ENCODE assay signal across 9 cellular contexts in the genomic region with DNA sequence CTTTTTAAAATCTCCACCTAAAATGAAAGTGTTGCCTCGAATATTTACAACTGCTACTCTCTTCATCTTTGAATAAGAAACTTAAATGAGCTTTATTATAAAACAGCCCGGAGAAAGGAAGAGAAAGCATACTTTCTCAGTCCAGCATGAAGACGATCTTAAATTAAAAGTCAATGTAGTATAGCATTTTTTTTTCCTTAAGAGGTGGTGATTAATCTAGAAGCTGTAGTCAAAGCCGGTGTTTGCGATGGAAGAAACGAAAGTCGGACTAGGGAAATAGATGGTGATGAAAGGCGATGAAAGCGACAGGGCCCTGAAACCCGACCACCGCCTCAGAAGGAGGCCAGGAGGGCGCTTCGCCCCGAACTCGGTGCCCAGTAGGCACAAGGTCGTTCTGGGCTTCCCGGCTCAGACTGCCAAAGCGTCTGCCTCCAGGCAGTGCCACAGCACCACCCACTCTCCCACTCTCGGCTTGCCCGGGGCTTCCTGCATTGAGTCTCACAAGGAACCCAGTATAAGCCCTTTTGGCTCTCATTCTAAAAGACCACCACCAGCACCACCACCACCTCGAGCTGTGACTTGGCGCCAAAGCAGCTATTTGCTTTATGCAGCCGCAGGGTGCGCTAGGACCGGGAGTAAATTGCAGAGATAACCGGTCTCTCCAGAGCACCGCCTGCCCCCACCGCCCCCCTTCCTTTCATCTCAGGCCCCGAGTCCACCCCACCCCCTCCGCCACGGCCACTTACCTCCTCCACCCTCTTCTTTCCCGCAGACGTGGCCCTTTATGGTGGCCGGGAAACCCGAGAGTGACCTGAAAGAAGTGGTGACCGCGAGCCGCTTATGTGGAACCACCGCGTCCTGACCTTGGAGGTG. TPM values are rescaled to one million over a fixed set of nuclear protein-coding genes. Genes with fewer than 3 reads are reported as not detected.
A peak's percentile ranks its signal among the peaks of the same experiment; 100 is the strongest.
DNase-seq lines count a peak whose midpoint lies in the region; ATAC-seq and TF ChIP-seq lines count a peak whose summit lies in the region.
"Had no signal": no experiment of that assay in that cellular context is flagged by ENCODE, and none has a peak within 500 bp of the region (broad histone marks: within the 10 kb centered on the region; RNA-seq: fewer than 3 reads in every experiment).

No MANE protein-coding gene starts in this region.

- H3K4me3 ChIP-seq in vagina: peak overlapping the region; percentile 54 to 55

- no peaks in the 10 kb centered on the region for H3K36me3 ChIP-seq in vagina

- no peaks in the 10 kb centered on the region for H3K36me3 Mint-ChIP-seq in effector memory CD8-positive, alpha-beta T cell (ENCODE audit: insufficient read depth)

- no peak overlapping the region for H3K27ac Mint-ChIP-seq in effector memory CD8-positive, alpha-beta T cell

- intact Hi-C loops in vagina (cut with DNase I): loop anchor here (10.0 kb wide), 2 partner anchors 126 to 1946 kb away; no protein-coding TSS in a partner anchor

- peak overlapping the region; percentile 68 to 73 for H3K4me3 Mint-ChIP-seq in effector memory CD8-positive, alpha-beta T cell

- H3K4me1 ChIP-seq in vagina: peaks cover 41% of the 10 kb centered on the region

- peak; percentile 65 for ATAC-seq in SK-N-SH treated with all-trans-retinoic acid at 6 μM for 48 hours
- peak; percentile 48 for ATAC-seq in effector memory CD8-positive, alpha-beta T cell (replicated peaks)

- DNase-seq in NCI-H2081 (lab: John Stamatoyannopoulos, UW) (peak; percentile 36 to 57), NCI-H2081 treated with DMSO at 0.1 percent for 48 hours (lab: John Stamatoyannopoulos, UW) (no peak), mucosa of gallbladder (ENCODE audit: low spot score) (peak; percentile 20), vagina (ENCODE audit: extremely low spot score in 2 of 2) (no peak), NCI-H1436 (lab: John Stamatoyannopoulos, UW) (no peak), NCI-H446 treated with DMSO at 0.1 percent for 48 hours (lab: John Stamatoyannopoulos, UW) (no peak)
- no peak for DNase-seq in effector memory CD8-positive, alpha-beta T cell

- no peak for TF ChIP-seq CTCF in vagina (IDR thresholded peaks at IDR 0.05)

- H3K9me3 Mint-ChIP-seq in effector memory CD8-positive, alpha-beta T cell: no peaks in the 10 kb centered on the region

- no peak for TF ChIP-seq POLR2A in vagina (IDR thresholded peaks at IDR 0.05)

- H3K27me3 ChIP-seq in vagina: peaks cover 9% of the 10 kb centered on the region

- peaks cover 16 to 28% of the 10 kb centered on the region in 2 donors for H3K4me1 Mint-ChIP-seq in effector memory CD8-positive, alpha-beta T cell (ENCODE audit: low read depth in 2 of 2)

- peaks cover 91 to 97% of the 10 kb centered on the region in 2 donors for H3K27me3 Mint-ChIP-seq in effector memory CD8-positive, alpha-beta T cell

- peak overlapping the region; percentile 86 for H3K27ac ChIP-seq in vagina
- H3K27ac ChIP-seq: C4-2B had no signal

- H3K9me3 ChIP-seq in vagina: no peaks in the 10 kb centered on the region

TF ChIP-seq in SK-N-SH treated with all-trans-retinoic acid at 6 μM for 48 hours, 23 proteins besides CTCF, POLR2A, EP300 and RAD21:
- TF ChIP-seq, protein P1, sequence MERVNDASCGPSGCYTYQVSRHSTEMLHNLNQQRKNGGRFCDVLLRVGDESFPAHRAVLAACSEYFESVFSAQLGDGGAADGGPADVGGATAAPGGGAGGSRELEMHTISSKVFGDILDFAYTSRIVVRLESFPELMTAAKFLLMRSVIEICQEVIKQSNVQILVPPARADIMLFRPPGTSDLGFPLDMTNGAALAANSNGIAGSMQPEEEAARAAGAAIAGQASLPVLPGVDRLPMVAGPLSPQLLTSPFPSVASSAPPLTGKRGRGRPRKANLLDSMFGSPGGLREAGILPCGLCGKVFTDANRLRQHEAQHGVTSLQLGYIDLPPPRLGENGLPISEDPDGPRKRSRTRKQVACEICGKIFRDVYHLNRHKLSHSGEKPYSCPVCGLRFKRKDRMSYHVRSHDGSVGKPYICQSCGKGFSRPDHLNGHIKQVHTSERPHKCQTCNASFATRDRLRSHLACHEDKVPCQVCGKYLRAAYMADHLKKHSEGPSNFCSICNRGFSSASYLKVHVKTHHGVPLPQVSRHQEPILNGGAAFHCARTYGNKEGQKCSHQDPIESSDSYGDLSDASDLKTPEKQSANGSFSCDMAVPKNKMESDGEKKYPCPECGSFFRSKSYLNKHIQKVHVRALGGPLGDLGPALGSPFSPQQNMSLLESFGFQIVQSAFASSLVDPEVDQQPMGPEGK (CRISPR knock-in tag; IDR thresholded peaks at IDR 0.05; ENCODE audit: borderline replicate concordance): no peak
- TF ChIP-seq TOX (CRISPR knock-in tag; IDR thresholded peaks at IDR 0.05; ENCODE audit: borderline replicate concordance) (no peak), SNAI2 (CRISPR knock-in tag; IDR thresholded peaks at IDR 0.05) (no peak), ARNTL (CRISPR knock-in tag; IDR thresholded peaks at IDR 0.05; ENCODE audit: borderline replicate concordance, low read depth) (no peak), ZNF70 (CRISPR knock-in tag; IDR thresholded peaks at IDR 0.05) (no peak), ZFP30 (CRISPR knock-in tag; IDR thresholded peaks at IDR 0.05) (no peak), GLIS3 (CRISPR knock-in tag; IDR thresholded peaks at IDR 0.05) (no peak), ISL1 (CRISPR knock-in tag; IDR thresholded peaks at IDR 0.05) (no peak)
- TF ChIP-seq, protein P2, sequence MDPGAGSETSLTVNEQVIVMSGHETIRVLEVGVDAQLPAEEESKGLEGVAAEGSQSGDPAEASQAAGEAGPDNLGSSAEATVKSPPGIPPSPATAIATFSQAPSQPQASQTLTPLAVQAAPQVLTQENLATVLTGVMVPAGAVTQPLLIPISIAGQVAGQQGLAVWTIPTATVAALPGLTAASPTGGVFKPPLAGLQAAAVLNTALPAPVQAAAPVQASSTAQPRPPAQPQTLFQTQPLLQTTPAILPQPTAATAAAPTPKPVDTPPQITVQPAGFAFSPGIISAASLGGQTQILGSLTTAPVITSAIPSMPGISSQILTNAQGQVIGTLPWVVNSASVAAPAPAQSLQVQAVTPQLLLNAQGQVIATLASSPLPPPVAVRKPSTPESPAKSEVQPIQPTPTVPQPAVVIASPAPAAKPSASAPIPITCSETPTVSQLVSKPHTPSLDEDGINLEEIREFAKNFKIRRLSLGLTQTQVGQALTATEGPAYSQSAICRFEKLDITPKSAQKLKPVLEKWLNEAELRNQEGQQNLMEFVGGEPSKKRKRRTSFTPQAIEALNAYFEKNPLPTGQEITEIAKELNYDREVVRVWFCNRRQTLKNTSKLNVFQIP (CRISPR knock-in tag; IDR thresholded peaks at IDR 0.05; ENCODE audit: borderline replicate concordance, low read depth): no peak
- TF ChIP-seq, protein P3, sequence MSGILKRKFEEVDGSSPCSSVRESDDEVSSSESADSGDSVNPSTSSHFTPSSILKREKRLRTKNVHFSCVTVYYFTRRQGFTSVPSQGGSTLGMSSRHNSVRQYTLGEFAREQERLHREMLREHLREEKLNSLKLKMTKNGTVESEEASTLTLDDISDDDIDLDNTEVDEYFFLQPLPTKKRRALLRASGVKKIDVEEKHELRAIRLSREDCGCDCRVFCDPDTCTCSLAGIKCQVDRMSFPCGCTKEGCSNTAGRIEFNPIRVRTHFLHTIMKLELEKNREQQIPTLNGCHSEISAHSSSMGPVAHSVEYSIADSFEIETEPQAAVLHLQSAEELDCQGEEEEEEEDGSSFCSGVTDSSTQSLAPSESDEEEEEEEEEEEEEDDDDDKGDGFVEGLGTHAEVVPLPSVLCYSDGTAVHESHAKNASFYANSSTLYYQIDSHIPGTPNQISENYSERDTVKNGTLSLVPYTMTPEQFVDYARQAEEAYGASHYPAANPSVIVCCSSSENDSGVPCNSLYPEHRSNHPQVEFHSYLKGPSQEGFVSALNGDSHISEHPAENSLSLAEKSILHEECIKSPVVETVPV (CRISPR knock-in tag; IDR thresholded peaks at IDR 0.05): no peak
TF ChIP-seq in SK-N-SH treated with all-trans-retinoic acid at 6 μM for 48 hours: peak in this region for 0.

RNA-seq across cellular contexts. Expression of gene TCF21, which starts 2.3 kb away (rescaled TPM):
- total RNA-seq in mucosa of gallbladder (10.9 TPM), vagina (12.5 TPM)

Comparison
In these comparisons a context has a peak if more than half of its experiments do, and no peak if none do; other contexts are left out.
1. DNase-seq: peak in NCI-H2081 (2 of 2) and mucosa of gallbladder (single experiment); none in NCI-H2081 treated with DMSO at 0.1 percent for 48 hours (single experiment), effector memory CD8-positive, alpha-beta T cell (0 of 3), vagina (0 of 2), NCI-H1436 (single experiment) and NCI-H446 treated with DMSO at 0.1 percent for 48 hours (single experiment).